ENCODE assay signal across 14 cellular contexts in genomic region chr5:38479315-38479904, GRCh38.
DNase-seq lines count a peak whose midpoint lies in the region; ATAC-seq and TF ChIP-seq lines count a peak whose summit lies in the region.
"Had no signal": no experiment of that assay in that cellular context is flagged by ENCODE, and none has a peak within 500 bp of the region (broad histone marks: within the 10 kb centered on the region; RNA-seq: fewer than 3 reads in every experiment).

No MANE protein-coding gene starts in this region.

- H3K4me1 ChIP-seq in left ventricle myocardium inferior: peaks cover 9% of the 10 kb centered on the region

- H3K27ac ChIP-seq in left ventricle myocardium inferior (replicated peaks) (no peak overlapping the region), WERI-Rb-1 (peak overlapping the region; percentile 4; the same call in 1 of the 2 replicates)

- H3K9me3 Mint-ChIP-seq in nephron: no peaks in the 10 kb centered on the region
- H3K9me3 Mint-ChIP-seq: CD8-positive, alpha-beta T cell had no signal

- no peak for TF ChIP-seq CTCF in left ventricle myocardium inferior (IDR thresholded peaks at IDR 0.05; ENCODE audit: borderline replicate concordance)
- TF ChIP-seq CTCF in WERI-Rb-1 (IDR thresholded peaks at IDR 0.05; ENCODE audit: low read depth, low read length): no peak
- no peak for TF ChIP-seq CTCF in nephron (IDR thresholded peaks at IDR 0.05; ENCODE audit: unreplicated experiment in 3 of 3)

- H3K27me3 Mint-ChIP-seq in nephron (ENCODE audit: low read depth): no peaks in the 10 kb centered on the region

- H3K27ac Mint-ChIP-seq in nephron: peak overlapping the region; percentile 63 to 86 (median 79)
- H3K27ac Mint-ChIP-seq: B cell; CD8-positive, alpha-beta T cell had no signal

- H3K4me3 ChIP-seq in left ventricle myocardium inferior (no peak overlapping the region), WERI-Rb-1 (ENCODE audit: low read depth, low read length) (no peak overlapping the region; the same call in 1 of the 2 replicates)

- no peaks in the 10 kb centered on the region for H3K9me3 ChIP-seq in left ventricle myocardium inferior (replicated peaks)
- no peaks in the 10 kb centered on the region for H3K9me3 ChIP-seq in WERI-Rb-1 (ENCODE audit: severe bottlenecking)

- H3K4me1 Mint-ChIP-seq in nephron: peaks cover 23% of the 10 kb centered on the region
- H3K4me1 Mint-ChIP-seq: B cell had no signal

- H3K27me3 ChIP-seq in left ventricle myocardium inferior (ENCODE audit: low read depth): no peaks in the 10 kb centered on the region
- H3K27me3 ChIP-seq in WERI-Rb-1 (ENCODE audit: insufficient read depth, low read depth, severe bottlenecking): no peaks in the 10 kb centered on the region

- H3K36me3 Mint-ChIP-seq in nephron (ENCODE audit: low read depth): peaks cover 17% of the 10 kb centered on the region
- H3K36me3 Mint-ChIP-seq: CD8-positive, alpha-beta T cell had no signal

- intact Hi-C loops in left ventricle myocardium superior (cut with micrococcal nuclease): no loop called here
- intact Hi-C loops in left ventricle myocardium inferior (cut with micrococcal nuclease): no loop called here

- ATAC-seq in left ventricle myocardium superior (peak; percentile 48), HG02884 (IDR thresholded peaks at IDR 0.05; ENCODE audit: unreplicated experiment) (no peak)
- ATAC-seq: CD8-positive, alpha-beta T cell had no signal

- DNase-seq in left ventricle myocardium superior (no peak), left ventricle myocardium inferior (no peak), WERI-Rb-1 (no peak), kidney glomerular epithelial cell (lab: John Stamatoyannopoulos, UW) (no peak), SKM-1 (lab: John Stamatoyannopoulos, UW; ENCODE audit: unreplicated experiment) (no peak)
- DNase-seq: CD8-positive, alpha-beta T cell; GOT3; NCI-H1105 treated with DMSO at 0.1 percent for 48 hours; NCI-H1930; NCI-H510A treated with DMSO at 0.1 percent for 48 hours; RPMI8226 had no signal

- no peak overlapping the region for H3K4me3 Mint-ChIP-seq in nephron
- H3K4me3 Mint-ChIP-seq: B cell; CD8-positive, alpha-beta T cell had no signal

- peaks cover 55% of the 10 kb centered on the region for H3K36me3 ChIP-seq in left ventricle myocardium inferior
- H3K36me3 ChIP-seq in WERI-Rb-1: no peaks in the 10 kb centered on the region
